ENCODE assay signal across 1 cellular context in the genomic region with DNA sequence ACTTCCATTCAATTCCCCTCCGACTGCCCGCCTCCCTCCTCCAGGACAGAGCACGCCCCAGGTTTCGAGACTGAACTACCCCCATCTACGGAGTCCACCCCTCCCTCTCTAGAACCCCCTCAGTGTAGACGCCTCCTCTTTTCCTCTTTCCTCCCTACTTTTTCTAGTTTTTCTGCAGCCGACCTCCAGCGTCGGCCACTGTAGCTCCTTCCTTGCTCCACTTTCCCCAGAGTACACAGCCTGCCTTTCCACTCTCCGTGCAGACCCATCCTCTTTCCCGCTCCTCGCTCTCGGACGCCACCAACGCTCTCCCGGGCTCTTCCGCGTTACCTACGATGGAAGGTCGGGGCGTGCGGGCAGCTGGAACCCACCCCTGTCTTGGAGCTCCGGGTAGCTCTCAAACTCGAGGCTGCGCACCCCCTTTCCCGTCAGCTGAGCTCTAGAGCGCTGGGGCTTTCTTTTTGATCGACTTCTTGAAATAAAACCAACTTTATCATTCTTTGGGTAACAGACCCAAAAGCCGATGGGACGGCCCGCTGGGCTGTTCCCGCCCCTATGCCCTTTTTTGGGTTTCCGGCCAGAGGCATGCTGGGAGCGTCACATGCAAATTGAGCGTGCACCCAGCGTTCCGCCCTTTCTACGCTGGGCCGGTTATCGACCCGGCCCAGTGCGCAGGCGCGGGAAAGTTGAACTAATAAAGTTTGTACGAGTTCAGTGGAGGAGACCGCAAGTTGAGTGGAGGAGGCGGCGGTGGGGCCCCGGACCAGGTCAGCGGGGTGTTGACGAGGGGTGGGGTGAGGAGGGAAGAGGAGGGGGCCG.
A peak's percentile ranks its signal among the peaks of the same experiment; 100 is the strongest.
TF ChIP-seq lines count a peak whose summit lies in the region.

A gene with protein sequence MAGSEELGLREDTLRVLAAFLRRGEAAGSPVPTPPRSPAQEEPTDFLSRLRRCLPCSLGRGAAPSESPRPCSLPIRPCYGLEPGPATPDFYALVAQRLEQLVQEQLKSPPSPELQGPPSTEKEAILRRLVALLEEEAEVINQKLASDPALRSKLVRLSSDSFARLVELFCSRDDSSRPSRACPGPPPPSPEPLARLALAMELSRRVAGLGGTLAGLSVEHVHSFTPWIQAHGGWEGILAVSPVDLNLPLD (plus strand): TSS at position 633 of the 819 bp plus-strand sequence. CDS start 760 bp downstream, outside the sequence.
TSS of gene IRF3 (minus strand) at position 557 of the 819 bp plus-strand sequence. CDS start 1,019 bp downstream, outside the sequence.

TF ChIP-seq in HepG2, 621 proteins besides CTCF, POLR2A, EP300 and RAD21 (continued from another document and continues in another):
- TF ChIP-seq ZGPAT (CRISPR knock-in tag; IDR thresholded peaks at IDR 0.05) (peak; percentile 38; the same call in 1 of the 2 replicates), ZNF441 (CRISPR knock-in tag; IDR thresholded peaks at IDR 0.05; ENCODE audit: borderline replicate concordance) (0 out of 2 replicates have a peak, but pooled peaks have one; percentile 46), TEAD3 (CRISPR knock-in tag; optimal IDR thresholded peaks at IDR 0.05; ENCODE audit: borderline replicate concordance) (peak; percentile 31), ZNF567 (CRISPR knock-in tag; IDR thresholded peaks at IDR 0.05; ENCODE audit: borderline replicate concordance) (peak; percentile 61; the same call in 1 of the 2 replicates), U2AF1 (optimal IDR thresholded peaks at IDR 0.05; ENCODE audit: low read depth, low read length) (no peak), LRRFIP1 (CRISPR knock-in tag; conservative IDR thresholded peaks at IDR 0.05) (no peak), GABPB1 (CRISPR knock-in tag; IDR thresholded peaks at IDR 0.05) (peak; percentile 65), GATAD1 (CRISPR knock-in tag; IDR thresholded peaks at IDR 0.05) (peak; percentile 87), ZNF317 (CRISPR knock-in tag; IDR thresholded peaks at IDR 0.05) (0 out of 2 replicates have a peak, but pooled peaks have one; percentile 33), TAF15 (IDR thresholded peaks at IDR 0.05; ENCODE audit: low read depth, low read length, poor library complexity, severe bottlenecking) (peak; percentile 64), LCORL (IDR thresholded peaks at IDR 0.05) (no peak), LCORL (CRISPR knock-in tag; IDR thresholded peaks at IDR 0.05) (0 out of 2 replicates have a peak, but pooled peaks have one; percentile 67), ZNF552 (CRISPR knock-in tag; IDR thresholded peaks at IDR 0.05; ENCODE audit: borderline replicate concordance) (no peak), NR2F1 (CRISPR knock-in tag; IDR thresholded peaks at IDR 0.05) (no peak), ZNF350 (CRISPR knock-in tag; IDR thresholded peaks at IDR 0.05; ENCODE audit: borderline replicate concordance, low read depth) (peak; percentile 40; the same call in 1 of the 2 replicates), ZNF407 (CRISPR knock-in tag; IDR thresholded peaks at IDR 0.05; ENCODE audit: not compliant biosample characterization) (peak; percentile 38), ZNF615 (CRISPR knock-in tag; IDR thresholded peaks at IDR 0.05; ENCODE audit: borderline replicate concordance) (peak; percentile 60; the same call in 1 of the 2 replicates), POLR2G (IDR thresholded peaks at IDR 0.05; ENCODE audit: low read depth, low read length) (peak; percentile 76), MXD1 (CRISPR knock-in tag; IDR thresholded peaks at IDR 0.05) (0 out of 2 replicates have a peak, but pooled peaks have one; percentile 53), MEIS2 (CRISPR knock-in tag; IDR thresholded peaks at IDR 0.05) (0 out of 2 replicates have a peak, but pooled peaks have one; percentile 30), CAMTA2 (CRISPR knock-in tag; IDR thresholded peaks at IDR 0.05; ENCODE audit: borderline replicate concordance) (no peak), HDAC1 (CRISPR knock-in tag; IDR thresholded peaks at IDR 0.05) (peak; percentile 63), RXRB (CRISPR knock-in tag; IDR thresholded peaks at IDR 0.05; ENCODE audit: borderline replicate concordance) (peak; percentile 29; the same call in 1 of the 2 replicates), ZNF510 (CRISPR knock-in tag; IDR thresholded peaks at IDR 0.05; ENCODE audit: low read depth) (peak; percentile 77; the same call in 1 of the 2 replicates), HES4 (CRISPR knock-in tag; IDR thresholded peaks at IDR 0.05; ENCODE audit: borderline replicate concordance) (0 out of 2 replicates have a peak, but pooled peaks have one; percentile 37)
- TF ChIP-seq, protein P1, sequence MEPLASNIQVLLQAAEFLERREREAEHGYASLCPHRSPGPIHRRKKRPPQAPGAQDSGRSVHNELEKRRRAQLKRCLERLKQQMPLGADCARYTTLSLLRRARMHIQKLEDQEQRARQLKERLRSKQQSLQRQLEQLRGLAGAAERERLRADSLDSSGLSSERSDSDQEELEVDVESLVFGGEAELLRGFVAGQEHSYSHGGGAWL (CRISPR knock-in tag; IDR thresholded peaks at IDR 0.05), result no peak
- TF ChIP-seq, protein P2, sequence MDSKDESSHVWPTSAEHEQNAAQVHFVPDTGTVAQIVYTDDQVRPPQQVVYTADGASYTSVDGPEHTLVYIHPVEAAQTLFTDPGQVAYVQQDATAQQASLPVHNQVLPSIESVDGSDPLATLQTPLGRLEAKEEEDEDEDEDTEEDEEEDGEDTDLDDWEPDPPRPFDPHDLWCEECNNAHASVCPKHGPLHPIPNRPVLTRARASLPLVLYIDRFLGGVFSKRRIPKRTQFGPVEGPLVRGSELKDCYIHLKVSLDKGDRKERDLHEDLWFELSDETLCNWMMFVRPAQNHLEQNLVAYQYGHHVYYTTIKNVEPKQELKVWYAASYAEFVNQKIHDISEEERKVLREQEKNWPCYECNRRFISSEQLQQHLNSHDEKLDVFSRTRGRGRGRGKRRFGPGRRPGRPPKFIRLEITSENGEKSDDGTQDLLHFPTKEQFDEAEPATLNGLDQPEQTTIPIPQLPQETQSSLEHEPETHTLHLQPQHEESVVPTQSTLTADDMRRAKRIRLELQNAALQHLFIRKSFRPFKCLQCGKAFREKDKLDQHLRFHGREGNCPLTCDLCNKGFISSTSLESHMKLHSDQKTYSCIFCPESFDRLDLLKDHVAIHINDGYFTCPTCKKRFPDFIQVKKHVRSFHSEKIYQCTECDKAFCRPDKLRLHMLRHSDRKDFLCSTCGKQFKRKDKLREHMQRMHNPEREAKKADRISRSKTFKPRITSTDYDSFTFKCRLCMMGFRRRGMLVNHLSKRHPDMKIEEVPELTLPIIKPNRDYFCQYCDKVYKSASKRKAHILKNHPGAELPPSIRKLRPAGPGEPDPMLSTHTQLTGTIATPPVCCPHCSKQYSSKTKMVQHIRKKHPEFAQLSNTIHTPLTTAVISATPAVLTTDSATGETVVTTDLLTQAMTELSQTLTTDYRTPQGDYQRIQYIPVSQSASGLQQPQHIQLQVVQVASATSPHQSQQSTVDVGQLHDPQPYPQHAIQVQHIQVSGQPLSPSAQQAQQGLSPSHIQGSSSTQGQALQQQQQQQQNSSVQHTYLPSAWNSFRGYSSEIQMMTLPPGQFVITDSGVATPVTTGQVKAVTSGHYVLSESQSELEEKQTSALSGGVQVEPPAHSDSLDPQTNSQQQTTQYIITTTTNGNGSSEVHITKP (CRISPR knock-in tag; IDR thresholded peaks at IDR 0.05; ENCODE audit: low read depth), result peak; percentile 86
